18 cellular contexts compared by ENCODE assay signal in the genomic region with DNA sequence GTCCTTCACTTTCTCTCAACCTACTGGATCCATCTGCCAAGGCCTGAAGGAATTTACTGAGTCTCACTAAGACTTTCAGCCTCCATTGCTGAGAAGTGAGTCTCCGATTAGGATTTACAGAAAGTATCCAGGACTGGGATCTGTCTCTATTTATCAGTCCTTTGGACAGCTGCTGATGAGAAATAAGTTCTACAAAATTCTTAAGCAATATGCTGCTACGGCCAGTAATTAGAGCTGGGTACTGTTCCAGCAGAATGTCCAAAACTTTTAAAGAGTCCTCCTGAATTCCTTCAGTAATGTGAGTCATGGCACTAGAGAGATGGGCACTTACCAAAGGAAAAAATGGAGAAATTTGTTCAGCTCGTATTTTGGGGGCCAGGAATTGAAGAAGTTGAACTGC. TPM values are rescaled to one million over a fixed set of nuclear protein-coding genes. Genes with fewer than 3 reads are reported as not detected.
DNase-seq lines count a peak whose midpoint lies in the region; ATAC-seq and TF ChIP-seq lines count a peak whose summit lies in the region.
"Had no signal": no experiment of that assay in that cellular context is flagged by ENCODE, and none has a peak within 500 bp of the region (broad histone marks: within the 10 kb centered on the region; RNA-seq: fewer than 3 reads in every experiment).

No MANE protein-coding gene starts in this region.

- H2BK15ac ChIP-seq in mesenchymal stem cell (ENCODE audit: low read depth, poor library complexity, severe bottlenecking): no peak overlapping the region

- H3K4me3 ChIP-seq in cardiac muscle cell (no peak overlapping the region), right atrium auricular region (no peak overlapping the region), mesenchymal stem cell (ENCODE audit: insufficient read depth in 1 of 2, low read depth in 1 of 2, low read length in 2 of 2) (peak overlapping the region in 1 of 2 experiments; percentile 55)
- H3K4me3 ChIP-seq: GM23338, skin epidermis, tibial nerve had no signal

- H2AK5ac ChIP-seq in mesenchymal stem cell (ENCODE audit: low read length, severe bottlenecking): no peak overlapping the region

- TF ChIP-seq CTCF in cardiac muscle cell (IDR thresholded peaks at IDR 0.05; ENCODE audit: low read depth, low read length) (no peak), right atrium auricular region (IDR thresholded peaks at IDR 0.05) (no peak)
- TF ChIP-seq CTCF in CD4-positive, alpha-beta T cell (IDR thresholded peaks at IDR 0.05): no peak

- H2BK5ac ChIP-seq in mesenchymal stem cell (ENCODE audit: low read depth, low read length, poor library complexity, severe bottlenecking): no peak overlapping the region

- H3K79me1 ChIP-seq in mesenchymal stem cell (replicated peaks; ENCODE audit: low read length, poor library complexity, severe bottlenecking): peaks cover 3% of the 10 kb centered on the region

- no peak overlapping the region for H3K14ac ChIP-seq in mesenchymal stem cell (ENCODE audit: low read length in 2 of 2)

- H2BK12ac ChIP-seq in mesenchymal stem cell (ENCODE audit: low read length in 2 of 2): no peak overlapping the region

- no peak for ATAC-seq in CD4-positive, alpha-beta T cell (ENCODE audit: poor library complexity)
- ATAC-seq: GM23338 had no signal

- H3K27me3 Mint-ChIP-seq in CD4-positive, alpha-beta T cell: no peaks in the 10 kb centered on the region
- H3K27me3 Mint-ChIP-seq in activated CD4-positive, alpha-beta memory T cell treated with anti-CD3 and anti-CD28 coated beads, Interleukin-2, amount 10 ng/mL, durations not matched to agents 7 days and 5 days: no peaks in the 10 kb centered on the region

- in situ Hi-C loops in G401 (cut with HindIII; ENCODE audit: low sequenced_read_pairs): no loop called here

- no peak overlapping the region for H3K27ac Mint-ChIP-seq in CD4-positive, alpha-beta T cell
- no peak overlapping the region for H3K27ac Mint-ChIP-seq in activated CD4-positive, alpha-beta memory T cell treated with anti-CD3 and anti-CD28 coated beads, Interleukin-2, amount 10 ng/mL, durations not matched to agents 7 days and 5 days
- H3K27ac Mint-ChIP-seq: GM23338 had no signal

- H3K9me3 Mint-ChIP-seq in CD4-positive, alpha-beta T cell: no peaks in the 10 kb centered on the region
- no peaks in the 10 kb centered on the region for H3K9me3 Mint-ChIP-seq in activated CD4-positive, alpha-beta memory T cell treated with anti-CD3 and anti-CD28 coated beads, Interleukin-2, amount 10 ng/mL, durations not matched to agents 7 days and 5 days
- H3K9me3 Mint-ChIP-seq: GM23338 had no signal

- intact Hi-C loops in CD4-positive, alpha-beta T cell (cut with DNase I, micrococcal nuclease): loop anchor here in 1 of 2 experiments (5.0 kb wide), 1 partner anchor 440 kb away; the partner anchor contains the start of gene STX17

- H3K36me3 Mint-ChIP-seq in CD4-positive, alpha-beta T cell (ENCODE audit: low read depth): peaks cover 49% of the 10 kb centered on the region
- peaks cover 25% of the 10 kb centered on the region for H3K36me3 Mint-ChIP-seq in activated CD4-positive, alpha-beta memory T cell treated with anti-CD3 and anti-CD28 coated beads, Interleukin-2, amount 10 ng/mL, durations not matched to agents 7 days and 5 days (ENCODE audit: low read depth)

- no peak overlapping the region for H3K4ac ChIP-seq in mesenchymal stem cell (ENCODE audit: low read depth in 1 of 2, low read length in 2 of 2)

- H3K27me3 ChIP-seq in cardiac muscle cell (no peaks in the 10 kb centered on the region), right atrium auricular region (no peaks in the 10 kb centered on the region), mesenchymal stem cell (ENCODE audit: control insufficient read depth in 1 of 2, insufficient read depth in 1 of 2, low read length in 2 of 2) (no peaks in the 10 kb centered on the region)
- no peaks in the 10 kb centered on the region for H3K27me3 ChIP-seq in CD4-positive, alpha-beta T cell (ENCODE audit: control insufficient read depth, insufficient read depth, low read length)
- H3K27me3 ChIP-seq: tibial nerve had no signal

- H3K27ac ChIP-seq in cardiac muscle cell: peak overlapping the region; percentile 35
- no peak overlapping the region for H3K27ac ChIP-seq in right atrium auricular region
- H3K27ac ChIP-seq in mesenchymal stem cell (ENCODE audit: low read length, poor library complexity, severe bottlenecking): no peak overlapping the region
- no peak overlapping the region for H3K27ac ChIP-seq in CD4-positive, alpha-beta T cell (ENCODE audit: low read depth, low read length)
- H3K27ac ChIP-seq: KMS-11, skin epidermis, tibial nerve, VCaP had no signal

- peaks cover 25% of the 10 kb centered on the region for H3K4me1 ChIP-seq in cardiac muscle cell (ENCODE audit: low read depth)
- peaks cover 0 to 10% of the 10 kb centered on the region in 2 donors for H3K4me1 ChIP-seq in right atrium auricular region
- peaks cover 2% of the 10 kb centered on the region for H3K4me1 ChIP-seq in mesenchymal stem cell (ENCODE audit: control insufficient read depth, insufficient read depth, low read depth, low read length)

- H2AFZ ChIP-seq in mesenchymal stem cell (ENCODE audit: low read depth, low read length): no peak overlapping the region
- H2AFZ ChIP-seq: GM23338 had no signal

- POLR2A ChIA-PET in CD4-positive, alpha-beta T cell (lab: Charles Lee): no interaction called here
- POLR2A ChIA-PET in activated CD4-positive, alpha-beta memory T cell treated with anti-CD3 and anti-CD28 coated beads, Interleukin-2, amount 10 ng/mL, durations not matched to agents 7 days and 5 days (lab: Charles Lee): no interaction called here

- DNase-seq in cardiac muscle cell (ENCODE audit: low read depth in 1 of 2, low spot score in 1 of 2) (peak in 1 of 2 donors; percentile 84), right atrium auricular region (ENCODE audit: low spot score) (no peak), dedifferentiated amniotic fluid mesenchymal stem cell (ENCODE audit: extremely low spot score) (peak; percentile 68), mesenchymal stem cell (no peak), G401 (ENCODE audit: low spot score) (no peak)
- DNase-seq in CD4-positive, alpha-beta T cell: no peak
- DNase-seq in activated T-cell treated with anti-CD3 and anti-CD28 coated beads, Interleukin-2, amount 50 U/mL, for 48 hours: no peak
- DNase-seq in activated CD4-positive, alpha-beta memory T cell treated with anti-CD3 and anti-CD28 coated beads, Interleukin-2, amount 10 ng/mL, durations not matched to agents 7 days and 5 days: no peak
- DNase-seq: amygdala, Caco-2, NCI-H1417 treated with DMSO at 0.1 percent for 48 hours, nucleus accumbens, SW 1271 had no signal

- H3K4me3 Mint-ChIP-seq in CD4-positive, alpha-beta T cell: no peak overlapping the region
- no peak overlapping the region for H3K4me3 Mint-ChIP-seq in activated CD4-positive, alpha-beta memory T cell treated with anti-CD3 and anti-CD28 coated beads, Interleukin-2, amount 10 ng/mL, durations not matched to agents 7 days and 5 days
- H3K4me3 Mint-ChIP-seq: GM23338 had no signal

- no peak overlapping the region for H2BK120ac ChIP-seq in mesenchymal stem cell (ENCODE audit: low read depth, low read length)

- peaks cover 8% of the 10 kb centered on the region for H3K36me3 ChIP-seq in cardiac muscle cell
- H3K36me3 ChIP-seq in right atrium auricular region: peaks cover 13% of the 10 kb centered on the region
- H3K36me3 ChIP-seq in mesenchymal stem cell (ENCODE audit: control insufficient read depth in 1 of 2, insufficient read depth in 2 of 2, low read depth in 1 of 2, low read length in 2 of 2): peaks cover 3 to 44% of the 10 kb centered on the region in 2 experiments

- peak overlapping the region; percentile 61 for H3K9ac ChIP-seq in mesenchymal stem cell (ENCODE audit: low read length)
- H3K9ac ChIP-seq: KMS-11 had no signal

- H3K9me3 ChIP-seq in cardiac muscle cell (ENCODE audit: low read depth): no peaks in the 10 kb centered on the region
- no peaks in the 10 kb centered on the region for H3K9me3 ChIP-seq in right atrium auricular region
- H3K9me3 ChIP-seq in mesenchymal stem cell (ENCODE audit: control insufficient read depth, low read length): no peaks in the 10 kb centered on the region
- no peaks in the 10 kb centered on the region for H3K9me3 ChIP-seq in CD4-positive, alpha-beta T cell (ENCODE audit: control insufficient read depth, low read length)
- H3K9me3 ChIP-seq: Caco-2, tibial nerve had no signal

- H3K4me1 Mint-ChIP-seq in CD4-positive, alpha-beta T cell (ENCODE audit: low read depth): peaks cover 76% of the 10 kb centered on the region
- peaks cover 31% of the 10 kb centered on the region for H3K4me1 Mint-ChIP-seq in activated CD4-positive, alpha-beta memory T cell treated with anti-CD3 and anti-CD28 coated beads, Interleukin-2, amount 10 ng/mL, durations not matched to agents 7 days and 5 days

- no peak overlapping the region for H4K91ac ChIP-seq in mesenchymal stem cell (ENCODE audit: low read length)

- H4K8ac ChIP-seq in mesenchymal stem cell (ENCODE audit: low read length): peak overlapping the region; percentile 9

- 95% methylated on average over 2 of the region's 3 CpGs for WGBS in mesenchymal stem cell

- CTCF ChIA-PET in CD4-positive, alpha-beta T cell (lab: Charles Lee): interaction anchor here (1.2 to 1.3 kb wide), 2 partner anchors 9 to 11 kb away, joined by 3 to 4 read pairs; no protein-coding TSS in a partner anchor
- CTCF ChIA-PET in activated CD4-positive, alpha-beta memory T cell treated with anti-CD3 and anti-CD28 coated beads, Interleukin-2, amount 10 ng/mL, durations not matched to agents 7 days and 5 days (lab: Charles Lee): no interaction called here

- H3K4me2 ChIP-seq in mesenchymal stem cell (ENCODE audit: low read length, poor library complexity, severe bottlenecking): no peak overlapping the region
- H3K4me2 ChIP-seq: GM23338, KMS-11 had no signal

- H3K23ac ChIP-seq in mesenchymal stem cell (ENCODE audit: low read length in 2 of 2): no peak overlapping the region

- no peak overlapping the region for H3K18ac ChIP-seq in mesenchymal stem cell (ENCODE audit: low read depth in 1 of 2, low read length in 2 of 2)

RNA-seq across cellular contexts. Expression of gene TEX10, which starts 5.9 kb away (rescaled TPM):
- 15.1 and 18.1 TPM in 2 replicates for total RNA-seq in cardiac muscle cell
- polyA plus RNA-seq in cardiac muscle cell: 22.9 and 24.6 TPM in 2 replicates
- 1 to 10 TPM; 8.6 to 9.9 TPM for total RNA-seq in right atrium auricular region
- 19.9 TPM for polyA plus RNA-seq in mesenchymal stem cell (2013, experiment 1 of 2)
- 20.6 TPM for polyA plus RNA-seq in mesenchymal stem cell (2013, experiment 2 of 2)
- total RNA-seq in CD4-positive, alpha-beta T cell: 10 to 100 TPM in 1 of 2 experiments, 1 to 10 TPM in 1; 9.3 to 10.1 TPM
- 81.3 and 87.3 TPM in 2 replicates for total RNA-seq in G401 (2014; rRNA removed; shearing (Covaris generic))
- total RNA-seq in activated CD4-positive, alpha-beta memory T cell treated with anti-CD3 and anti-CD28 coated beads, Interleukin-2, amount 10 ng/mL, durations not matched to agents 7 days and 5 days: 10 to 100 TPM; 14.8 to 16.5 TPM
